Comparison of ENCODE assay signal across 29 cellular contexts in genomic region chr9:97160255-97160654, GRCh38.
"Had no signal": no experiment of that assay in that cellular context is flagged by ENCODE, and none has a peak within 500 bp of the region (broad histone marks: within the 10 kb centered on the region; RNA-seq: fewer than 3 reads in every experiment).

No MANE protein-coding gene starts in this region.

- H3K27me3 ChIP-seq: brain microvascular endothelial cell, esophagus squamous epithelium, gastroesophageal sphincter had no signal

- H3K9me3 Mint-ChIP-seq: activated CD4-positive, alpha-beta T cell treated with anti-CD3 and anti-CD28 coated beads, Interleukin-2, amount 10 ng/mL, durations not matched to agents 24 days and 14 days; activated naive CD4-positive, alpha-beta T cell treated with anti-CD3 and anti-CD28 coated beads, Interleukin-2, amount 10 ng/mL, durations not matched to agents 7 days and 5 days; activated naive CD4-positive, alpha-beta T cell treated with anti-CD3 and anti-CD28 coated beads, Interleukin-2, amount 50 U/mL, for 72 hours; activated naive CD8-positive, alpha-beta T cell treated with anti-CD3 and anti-CD28 coated beads, Interleukin-2, amount 10 ng/mL, durations not matched to agents 7 days and 5 days; activated T-cell treated with anti-CD3 and anti-CD28 coated beads, Interleukin-2, amount 50 U/mL, for 72 hours; effector memory CD8-positive, alpha-beta T cell had no signal

- H3K36me3 ChIP-seq: brain microvascular endothelial cell, esophagus squamous epithelium, gastroesophageal sphincter, heart right ventricle had no signal

- DNase-seq: activated CD4-positive, alpha-beta memory T cell treated with anti-CD3 and anti-CD28 coated beads for 36 hours; activated CD4-positive, alpha-beta T cell treated with anti-CD3 and anti-CD28 coated beads for 36 hours; activated CD4-positive, alpha-beta T cell treated with anti-CD3 and anti-CD28 coated beads, Interleukin-2, amount 10 ng/mL, durations not matched to agents 24 days and 14 days; activated CD4-positive, CD25-positive, alpha-beta regulatory T cell; activated CD4-positive, CD25-positive, alpha-beta regulatory T cell treated with anti-CD3 and anti-CD28 coated beads, Interleukin-2, amount 50 U/mL, for 72 hours; activated CD8-positive, alpha-beta memory T cell treated with anti-CD3 and anti-CD28 coated beads, Interleukin-2, amount 50 U/mL, for 48 hours; activated gamma-delta T cell; activated naive CD4-positive, alpha-beta T cell; activated naive CD4-positive, alpha-beta T cell treated with anti-CD3 and anti-CD28 coated beads, Interleukin-2, amount 10 ng/mL, durations not matched to agents 7 days and 5 days; activated naive CD8-positive, alpha-beta T cell treated with anti-CD3 and anti-CD28 coated beads, Interleukin-2, amount 10 ng/mL, durations not matched to agents 7 days and 5 days; activated T-cell treated with anti-CD3 and anti-CD28 coated beads for 4 hours; activated T-cell treated with anti-CD3 and anti-CD28 coated beads, Interleukin-2, amount 50 U/mL, for 24 hours; activated T-cell treated with anti-CD3 and anti-CD28 coated beads, Interleukin-2, amount 50 U/mL, for 72 hours; brain microvascular endothelial cell; cortex of kidney; dermis blood vessel endothelial cell; effector CD4-positive, alpha-beta T cell; effector memory CD8-positive, alpha-beta T cell; esophagus squamous epithelium; foreskin melanocyte; heart right ventricle; T-helper 2 cell had no signal

- H3K4me1 ChIP-seq: esophagus squamous epithelium, gastroesophageal sphincter, heart right ventricle had no signal

- H3K27me3 Mint-ChIP-seq: activated CD4-positive, alpha-beta memory T cell treated with anti-CD3 and anti-CD28 coated beads for 36 hours; activated CD4-positive, alpha-beta T cell treated with anti-CD3 and anti-CD28 coated beads for 36 hours; activated naive CD4-positive, alpha-beta T cell treated with anti-CD3 and anti-CD28 coated beads, Interleukin-2, amount 10 ng/mL, durations not matched to agents 7 days and 5 days; activated naive CD8-positive, alpha-beta T cell treated with anti-CD3 and anti-CD28 coated beads, Interleukin-2, amount 10 ng/mL, durations not matched to agents 7 days and 5 days; activated T-cell treated with anti-CD3 and anti-CD28 coated beads, Interleukin-2, amount 50 U/mL, for 24 hours; effector memory CD8-positive, alpha-beta T cell had no signal

- H3K4me3 Mint-ChIP-seq: activated CD4-positive, alpha-beta memory T cell treated with anti-CD3 and anti-CD28 coated beads for 36 hours; activated CD4-positive, alpha-beta T cell treated with anti-CD3 and anti-CD28 coated beads for 36 hours; activated CD4-positive, alpha-beta T cell treated with anti-CD3 and anti-CD28 coated beads, Interleukin-2, amount 10 ng/mL, durations not matched to agents 24 days and 14 days; activated naive CD4-positive, alpha-beta T cell treated with anti-CD3 and anti-CD28 coated beads, Interleukin-2, amount 10 ng/mL, durations not matched to agents 7 days and 5 days; activated naive CD8-positive, alpha-beta T cell treated with anti-CD3 and anti-CD28 coated beads, Interleukin-2, amount 10 ng/mL, durations not matched to agents 7 days and 5 days; activated T-cell treated with anti-CD3 and anti-CD28 coated beads, Interleukin-2, amount 50 U/mL, for 24 hours; activated T-cell treated with anti-CD3 and anti-CD28 coated beads, Interleukin-2, amount 50 U/mL, for 72 hours; effector memory CD8-positive, alpha-beta T cell had no signal

- H3K27ac ChIP-seq: brain microvascular endothelial cell, epithelial cell of prostate, esophagus squamous epithelium, gastroesophageal sphincter, heart right ventricle had no signal

- H3K27ac Mint-ChIP-seq: activated CD4-positive, alpha-beta memory T cell treated with anti-CD3 and anti-CD28 coated beads for 36 hours; activated CD4-positive, alpha-beta T cell treated with anti-CD3 and anti-CD28 coated beads for 36 hours; activated CD4-positive, alpha-beta T cell treated with anti-CD3 and anti-CD28 coated beads, Interleukin-2, amount 10 ng/mL, durations not matched to agents 24 days and 14 days; activated naive CD4-positive, alpha-beta T cell treated with anti-CD3 and anti-CD28 coated beads, Interleukin-2, amount 10 ng/mL, durations not matched to agents 7 days and 5 days; activated naive CD4-positive, alpha-beta T cell treated with anti-CD3 and anti-CD28 coated beads, Interleukin-2, amount 50 U/mL, for 72 hours; activated naive CD8-positive, alpha-beta T cell treated with anti-CD3 and anti-CD28 coated beads, Interleukin-2, amount 10 ng/mL, durations not matched to agents 7 days and 5 days; activated T-cell treated with anti-CD3 and anti-CD28 coated beads, Interleukin-2, amount 50 U/mL, for 24 hours; activated T-cell treated with anti-CD3 and anti-CD28 coated beads, Interleukin-2, amount 50 U/mL, for 72 hours; effector memory CD8-positive, alpha-beta T cell had no signal

- H3K9me3 ChIP-seq: esophagus squamous epithelium, gastroesophageal sphincter, heart right ventricle had no signal

- H3K36me3 Mint-ChIP-seq: activated naive CD4-positive, alpha-beta T cell treated with anti-CD3 and anti-CD28 coated beads, Interleukin-2, amount 10 ng/mL, durations not matched to agents 7 days and 5 days; activated naive CD4-positive, alpha-beta T cell treated with anti-CD3 and anti-CD28 coated beads, Interleukin-2, amount 50 U/mL, for 72 hours; activated naive CD8-positive, alpha-beta T cell treated with anti-CD3 and anti-CD28 coated beads, Interleukin-2, amount 10 ng/mL, durations not matched to agents 7 days and 5 days had no signal

- H3K4me1 Mint-ChIP-seq: activated CD4-positive, alpha-beta T cell treated with anti-CD3 and anti-CD28 coated beads for 36 hours; activated naive CD4-positive, alpha-beta T cell treated with anti-CD3 and anti-CD28 coated beads, Interleukin-2, amount 10 ng/mL, durations not matched to agents 7 days and 5 days; activated naive CD8-positive, alpha-beta T cell treated with anti-CD3 and anti-CD28 coated beads, Interleukin-2, amount 10 ng/mL, durations not matched to agents 7 days and 5 days had no signal

- FAIRE-seq: astrocyte, bronchial epithelial cell, colon, endothelial cell of umbilical vein had no signal

- ATAC-seq: activated CD4-positive, alpha-beta T cell treated with anti-CD3 and anti-CD28 coated beads for 36 hours; activated naive CD4-positive, alpha-beta T cell treated with anti-CD3 and anti-CD28 coated beads, Interleukin-2, amount 50 U/mL, for 72 hours; activated T-cell treated with anti-CD3 and anti-CD28 coated beads, Interleukin-2, amount 50 U/mL, for 72 hours; effector memory CD8-positive, alpha-beta T cell; gastroesophageal sphincter; heart right ventricle had no signal

- H3K4me3 ChIP-seq: esophagus squamous epithelium, gastroesophageal sphincter, heart right ventricle had no signal
